ENCODE assay signal across 14 cellular contexts in genomic region chr11:67366546-67366945, GRCh38. TPM values are rescaled to one million over a fixed set of nuclear protein-coding genes. Genes with fewer than 3 reads are reported as not detected.
DNase-seq lines count a peak whose midpoint lies in the region; ATAC-seq and TF ChIP-seq lines count a peak whose summit lies in the region.
"Had no signal": no experiment of that assay in that cellular context is flagged by ENCODE, and none has a peak within 500 bp of the region (broad histone marks: within the 10 kb centered on the region; RNA-seq: fewer than 3 reads in every experiment).

No MANE protein-coding gene starts in this region.

- DNase-seq in NCI-H2171 treated with DMSO at 0.1 percent for 48 hours (lab: John Stamatoyannopoulos, UW): peak; percentile 42
- no peak for DNase-seq in NCI-H2171 (lab: John Stamatoyannopoulos, UW)
- DNase-seq in esophagus muscularis mucosa (ENCODE audit: extremely low spot score): no peak
- DNase-seq in naive B cell: no peak
- no peak for DNase-seq in type B pancreatic cell (ENCODE audit: extremely low spot score, unreplicated experiment)
- no peak for DNase-seq in putamen (ENCODE audit: low spot score)
- DNase-seq in NCI-H2196 treated with DMSO at 0.1 percent for 48 hours (lab: John Stamatoyannopoulos, UW; ENCODE audit: unreplicated experiment): no peak
- DNase-seq: 8988T; activated T-cell treated with anti-CD3 and anti-CD28 coated beads, Interleukin-2, amount 50 U/mL, for 1 hour; Caco-2; stimulated activated CD4-positive, alpha-beta T cell treated with anti-CD3 and anti-CD28 coated beads, Interleukin-4, amount 100 ng/mL, for 24 hours had no signal

- no peak for TF ChIP-seq POLR2A in esophagus muscularis mucosa (IDR thresholded peaks at IDR 0.05; ENCODE audit: low read depth)

- peak overlapping the region in 3 of 6 donors; percentile 7 to 98 (median 84) for H3K27ac Mint-ChIP-seq in naive B cell
- H3K27ac Mint-ChIP-seq in type B pancreatic cell: peak overlapping the region; percentile 45

- H3K27me3 ChIP-seq in esophagus muscularis mucosa: no peaks in the 10 kb centered on the region

- intact Hi-C loops in esophagus muscularis mucosa (cut with DNase I): no loop called here

- H3K27me3 Mint-ChIP-seq in naive B cell (no peaks in the 10 kb centered on the region), type B pancreatic cell (peaks cover 4% of the 10 kb centered on the region)

- H3K36me3 Mint-ChIP-seq in naive B cell: peaks cover 6 to 18% of the 10 kb centered on the region in 2 donors
- peaks cover 10% of the 10 kb centered on the region for H3K36me3 Mint-ChIP-seq in type B pancreatic cell

- H3K4me1 Mint-ChIP-seq in naive B cell: peaks cover 83 to 98% (median 97%) of the 10 kb centered on the region in 3 donors
- peaks cover 32% of the 10 kb centered on the region for H3K4me1 Mint-ChIP-seq in type B pancreatic cell (ENCODE audit: unreplicated experiment)

- H3K9me3 ChIP-seq in esophagus muscularis mucosa: no peaks in the 10 kb centered on the region
- H3K9me3 ChIP-seq: Caco-2 had no signal

- peak overlapping the region; percentile 83 to 99 (median 98) for H3K27ac ChIP-seq in esophagus muscularis mucosa (replicated peaks in 1 of 4)

- TF ChIP-seq CTCF in esophagus muscularis mucosa (IDR thresholded peaks at IDR 0.05) (no peak), type B pancreatic cell (conservative IDR thresholded peaks at IDR 0.05) (no peak)

- TF ChIP-seq EP300 in esophagus muscularis mucosa (IDR thresholded peaks at IDR 0.05): no peak

- H3K36me3 ChIP-seq in esophagus muscularis mucosa: peaks cover 0 to 16% (median 13%) of the 10 kb centered on the region in 4 donors

- H3K4me3 ChIP-seq in esophagus muscularis mucosa: peak overlapping the region; percentile 8 to 28 (median 20)
- H3K4me3 ChIP-seq: lung had no signal

- WGBS in esophagus muscularis mucosa: 17% methylated on average over 8 of the region's 8 CpGs

- H3K9me3 Mint-ChIP-seq in naive B cell (no peaks in the 10 kb centered on the region), type B pancreatic cell (no peaks in the 10 kb centered on the region)

- peaks cover 42 to 74% (median 67%) of the 10 kb centered on the region in 4 donors for H3K4me1 ChIP-seq in esophagus muscularis mucosa

- no peak for ATAC-seq in naive B cell (ENCODE audit: low read depth in 2 of 2)
- no peak for ATAC-seq in HG02840 (IDR thresholded peaks at IDR 0.05; ENCODE audit: low FRiP score, unreplicated experiment)

- H3K4me3 Mint-ChIP-seq in naive B cell: peak overlapping the region; percentile 52 to 93 (median 80)
- no peak overlapping the region for H3K4me3 Mint-ChIP-seq in type B pancreatic cell

RNA-seq across cellular contexts. Expression of gene CLCF1, which starts 6.9 kb away (rescaled TPM):
- 10 to 100 TPM in 3 of 4 donors, 1 to 10 TPM in 1; 8.3 to 28.3 (median 11.8) TPM for total RNA-seq in esophagus muscularis mucosa
- 10 to 100 TPM in 1 of 6 donors, 1 to 10 TPM in 5; 5.3 to 10.4 (median 7.7) TPM for polyA plus RNA-seq in naive B cell (ENCODE audit: low read depth in 6 of 6)
- total RNA-seq in type B pancreatic cell (ENCODE audit: low replicate concordance): 3.2 and 6.7 TPM in 2 replicates

RNA-seq across cellular contexts. Expression of gene POLD4, which starts 13.2 kb away (rescaled TPM):
- 100 to 1,000 TPM in 1 of 4 donors, 10 to 100 TPM in 3; 77.2 to 106 (median 83.1) TPM for total RNA-seq in esophagus muscularis mucosa
- 100 to 1,000 TPM; 340 to 535 (median 458) TPM for polyA plus RNA-seq in naive B cell (ENCODE audit: low read depth in 6 of 6)
- 15.0 and 29.4 TPM in 2 replicates for total RNA-seq in type B pancreatic cell (ENCODE audit: low replicate concordance)

RNA-seq across cellular contexts. Expression of gene RAD9A, which starts 25.2 kb away (rescaled TPM):
- total RNA-seq in esophagus muscularis mucosa (10 to 100 TPM; 10.7 to 16.7 (median 12.7) TPM), type B pancreatic cell (ENCODE audit: low replicate concordance) (29.5 and 41.2 TPM in 2 replicates)
- 10 to 100 TPM in 4 of 6 donors, 1 to 10 TPM in 2; 6.7 to 17.5 (median 11.0) TPM for polyA plus RNA-seq in naive B cell (ENCODE audit: low read depth in 6 of 6)

RNA-seq across cellular contexts. Expression of gene PPP1CA, which starts 35.1 kb away (rescaled TPM):
- 10 to 100 TPM; 56.9 to 87.3 (median 78.7) TPM for total RNA-seq in esophagus muscularis mucosa
- 100 to 1,000 TPM; 492 to 795 (median 530) TPM for polyA plus RNA-seq in naive B cell (ENCODE audit: low read depth in 6 of 6)
- 137 TPM in 2 replicates for total RNA-seq in type B pancreatic cell (ENCODE audit: low replicate concordance)

RNA-seq across cellular contexts. Expression of gene TBC1D10C, which starts 37.3 kb away (rescaled TPM):
- 1 to 10 TPM in 3 of 4 donors, under 1 TPM in 1; 0.57 to 2.8 (median 1.2) TPM for total RNA-seq in esophagus muscularis mucosa
- polyA plus RNA-seq in naive B cell (ENCODE audit: low read depth in 6 of 6): 100 to 1,000 TPM; 190 to 304 (median 239) TPM
- total RNA-seq in type B pancreatic cell (ENCODE audit: low replicate concordance): 0.87 TPM in 1 of 2 replicates, not detected in the other
- total RNA-seq: Caco-2, LHCN-M2 had no signal
